Comparison of ENCODE assay signal across 12 cellular contexts in the genomic region with DNA sequence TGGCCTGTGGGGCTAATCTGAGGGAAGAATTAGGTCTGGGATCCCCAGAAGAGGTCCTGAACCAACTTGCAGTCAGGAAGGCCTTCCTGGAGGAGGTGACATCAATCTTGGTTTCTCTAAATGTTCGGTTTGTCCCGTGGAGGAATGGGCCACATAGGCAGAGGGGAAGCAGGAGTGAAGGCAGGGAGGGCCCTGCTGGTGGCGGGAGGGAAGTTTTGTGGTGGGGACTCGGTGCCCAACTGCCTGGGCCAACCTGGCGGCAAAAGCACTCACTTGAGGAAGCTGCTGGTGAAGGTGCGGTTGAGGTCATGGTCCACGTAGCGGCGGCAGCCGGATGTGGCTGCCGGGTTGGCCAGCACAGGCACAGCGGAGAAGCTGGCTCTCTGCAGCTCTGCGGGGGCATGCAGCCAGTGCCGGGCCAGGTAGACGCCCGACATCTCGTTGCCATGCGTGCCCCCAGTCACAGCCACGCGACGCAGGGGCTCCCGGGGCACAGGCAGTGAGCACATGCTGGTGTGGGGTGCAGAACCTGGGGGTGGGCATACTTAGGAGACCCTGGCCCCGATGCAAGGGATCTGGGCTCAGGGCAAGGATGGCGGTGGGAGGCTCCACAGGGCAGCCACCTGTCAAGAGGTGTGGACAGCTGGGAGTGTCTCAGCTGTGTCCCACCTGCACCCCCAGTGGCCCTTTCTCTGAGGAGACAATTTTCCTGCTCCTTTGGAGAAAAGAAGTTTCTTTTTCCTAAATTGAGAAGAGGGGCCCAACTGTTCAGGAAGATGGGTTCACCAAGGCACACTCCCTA. TPM values are rescaled to one million over a fixed set of nuclear protein-coding genes. Genes with fewer than 3 reads are reported as not detected.
DNase-seq lines count a peak whose midpoint lies in the region; ATAC-seq and TF ChIP-seq lines count a peak whose summit lies in the region.
"Had no signal": no experiment of that assay in that cellular context is flagged by ENCODE, and none has a peak within 500 bp of the region (broad histone marks: within the 10 kb centered on the region; RNA-seq: fewer than 3 reads in every experiment).

No MANE protein-coding gene starts in this region.

- peaks cover 36% of the 10 kb centered on the region for H3K4me1 ChIP-seq in MM.1S (ENCODE audit: low read length)
- no peaks in the 10 kb centered on the region for H3K4me1 ChIP-seq in osteoblast (ENCODE audit: insufficient read depth, low read length)
- H3K4me1 ChIP-seq: psoas muscle had no signal

- intact Hi-C loops in MCF 10A (cut with micrococcal nuclease) = no loop called here

- H3K4me3 Mint-ChIP-seq in activated T-helper 17 cell treated with anti-CD3 and anti-CD28 coated beads, Interleukin-2, amount 50 U/mL, for 72 hours = peak overlapping the region; percentile 71
- no peak overlapping the region for H3K4me3 Mint-ChIP-seq in MCF 10A (ENCODE audit: unreplicated experiment)

- H3K9ac ChIP-seq in MM.1S (ENCODE audit: low read length) = no peak overlapping the region

- peak overlapping the region; percentile 59 for H2AFZ ChIP-seq in MM.1S (ENCODE audit: low read length)
- H2AFZ ChIP-seq in osteoblast (ENCODE audit: low read length) = no peak overlapping the region

- DNase-seq in GM13976 (ENCODE audit: low spot score) = peak; percentile 65
- peak; percentile 84 for DNase-seq in MM.1S
- peak; percentile 69 for DNase-seq in osteoblast (ENCODE audit: insufficient read length, low spot score, missing footprints)
- DNase-seq in cerebellar cortex (ENCODE audit: low spot score) = no peak
- no peak for DNase-seq in MCF 10A (ENCODE audit: unreplicated experiment)
- no peak for DNase-seq in C1 segment of cervical spinal cord (lab: John Stamatoyannopoulos, UW)
- DNase-seq in cortex of kidney (lab: John Stamatoyannopoulos, UW) = no peak
- DNase-seq: psoas muscle had no signal

- H3K27me3 ChIP-seq in MM.1S (replicated peaks; ENCODE audit: insufficient read depth, low read length) = no peaks in the 10 kb centered on the region
- H3K27me3 ChIP-seq in osteoblast (ENCODE audit: insufficient read depth, low read length) = no peaks in the 10 kb centered on the region

- H3K9me3 ChIP-seq in MM.1S (replicated peaks; ENCODE audit: insufficient read depth, low read length) (no peaks in the 10 kb centered on the region), osteoblast (ENCODE audit: low read depth, low read length) (no peaks in the 10 kb centered on the region)
- H3K9me3 ChIP-seq: psoas muscle had no signal

- in situ Hi-C loops in GM13976 (cut with MboI; ENCODE audit: low sequenced_read_pairs, unreplicated experiment) = no loop called here

- H3K36me3 ChIP-seq in MM.1S (replicated peaks; ENCODE audit: insufficient read depth, low read length) = no peaks in the 10 kb centered on the region
- no peaks in the 10 kb centered on the region for H3K36me3 ChIP-seq in osteoblast (ENCODE audit: insufficient read depth, low read length)
- H3K36me3 ChIP-seq: heart left ventricle had no signal

- H3F3A ChIP-seq in MM.1S (ENCODE audit: insufficient read depth, low read length) = peaks cover 21% of the 10 kb centered on the region

- no TSS peak for BruUV-seq in MCF 10A (replicated peaks; lab: Mats Ljungman, UMichigan)

- H4K20me1 ChIP-seq in MM.1S (ENCODE audit: insufficient read depth, low read length) (no peaks in the 10 kb centered on the region), osteoblast (ENCODE audit: insufficient read depth, low read length) (no peaks in the 10 kb centered on the region)

- H3K79me2 ChIP-seq in MM.1S (ENCODE audit: low read length) = no peaks in the 10 kb centered on the region
- H3K79me2 ChIP-seq in osteoblast (ENCODE audit: insufficient read depth, low read length) = no peaks in the 10 kb centered on the region

- POLR2A ChIA-PET in MCF 10A (lab: Yijun Ruan, JAX) = no interaction called here

- H3K27ac ChIP-seq in MM.1S (ENCODE audit: low read length) (peak overlapping the region; percentile 1; the same call in 1 of the 2 replicates), osteoblast (ENCODE audit: low read depth, low read length) (no peak overlapping the region)
- H3K27ac ChIP-seq: heart left ventricle, psoas muscle, RWPE1 had no signal

- no peaks in the 10 kb centered on the region for H3K9me3 Mint-ChIP-seq in activated T-helper 17 cell treated with anti-CD3 and anti-CD28 coated beads, Interleukin-2, amount 50 U/mL, for 72 hours
- no peaks in the 10 kb centered on the region for H3K9me3 Mint-ChIP-seq in MCF 10A (ENCODE audit: unreplicated experiment)

- H3K4me3 ChIP-seq in MM.1S (ENCODE audit: low read length) (no peak overlapping the region), osteoblast (ENCODE audit: insufficient read depth, low read length) (no peak overlapping the region)
- H3K4me3 ChIP-seq: heart left ventricle, psoas muscle had no signal

- H3K27ac Mint-ChIP-seq in activated T-helper 17 cell treated with anti-CD3 and anti-CD28 coated beads, Interleukin-2, amount 50 U/mL, for 72 hours = peak overlapping the region; percentile 72
- H3K27ac Mint-ChIP-seq in MCF 10A (ENCODE audit: low read depth, unreplicated experiment) = no peak overlapping the region

- H3K36me3 Mint-ChIP-seq in activated T-helper 17 cell treated with anti-CD3 and anti-CD28 coated beads, Interleukin-2, amount 50 U/mL, for 72 hours (ENCODE audit: low read depth) = no peaks in the 10 kb centered on the region
- H3K36me3 Mint-ChIP-seq in MCF 10A (ENCODE audit: insufficient read depth, unreplicated experiment) = no peaks in the 10 kb centered on the region

- CTCF ChIA-PET in MCF 10A (lab: Yijun Ruan, JAX) = interaction anchor here (1.2 to 2.9 kb wide), 3 partner anchors 10 to 18 kb away, joined by 6 to 14 read pairs (median 7); no protein-coding TSS in a partner anchor

- H3K9me2 ChIP-seq in MM.1S (replicated peaks; ENCODE audit: insufficient read depth, low read length) = no peaks in the 10 kb centered on the region

- TF ChIP-seq CTCF in GM13976 (IDR thresholded peaks at IDR 0.05; ENCODE audit: borderline replicate concordance, control extremely low read depth, extremely low read depth, insufficient read depth, missing control alignments) = no peak
- TF ChIP-seq CTCF in MM.1S (IDR thresholded peaks at IDR 0.05; ENCODE audit: low read length) = no peak; the same call in 1 of the 2 replicates
- no peak for TF ChIP-seq CTCF in osteoblast (IDR thresholded peaks at IDR 0.05; ENCODE audit: extremely low read depth, low read depth, low read length)
- TF ChIP-seq CTCF in MCF 10A (IDR thresholded peaks at IDR 0.05; ENCODE audit: unreplicated experiment) = no peak

- H3K4me1 Mint-ChIP-seq in activated T-helper 17 cell treated with anti-CD3 and anti-CD28 coated beads, Interleukin-2, amount 50 U/mL, for 72 hours = peaks cover 8% of the 10 kb centered on the region
- H3K4me1 Mint-ChIP-seq in MCF 10A (ENCODE audit: insufficient read depth, unreplicated experiment) = no peaks in the 10 kb centered on the region

- no peaks in the 10 kb centered on the region for H3K27me3 Mint-ChIP-seq in activated T-helper 17 cell treated with anti-CD3 and anti-CD28 coated beads, Interleukin-2, amount 50 U/mL, for 72 hours
- H3K27me3 Mint-ChIP-seq in MCF 10A (ENCODE audit: insufficient read depth, unreplicated experiment) = no peaks in the 10 kb centered on the region

- ATAC-seq in activated T-helper 17 cell treated with anti-CD3 and anti-CD28 coated beads, Interleukin-2, amount 50 U/mL, for 72 hours (replicated peaks) = peak; percentile 67
- ATAC-seq: heart left ventricle, psoas muscle had no signal

- H3K4me2 ChIP-seq in MM.1S (ENCODE audit: low read depth, low read length) (peak overlapping the region; percentile 38), osteoblast (ENCODE audit: insufficient read depth, low read length) (no peak overlapping the region)

RNA-seq across cellular contexts. Expression of gene ACY3, which starts 3.8 kb away (rescaled TPM):
- total RNA-seq in activated T-helper 17 cell treated with anti-CD3 and anti-CD28 coated beads, Interleukin-2, amount 50 U/mL, for 72 hours = under 1 TPM in 1 of 2 donors, not detected in 1; 0.80 TPM
- total RNA-seq in osteoblast (under 0.01 and 0.29 TPM in 2 replicates), MCF 10A (2022) (not detected in 2 replicates)
- total RNA-seq: astrocyte, heart left ventricle, psoas muscle had no signal

RNA-seq across cellular contexts. Expression of gene TBX10, which starts 7.2 kb away (rescaled TPM):
- not detected for total RNA-seq in activated T-helper 17 cell treated with anti-CD3 and anti-CD28 coated beads, Interleukin-2, amount 50 U/mL, for 72 hours
- total RNA-seq in osteoblast = not detected in 2 replicates
- not detected in 2 replicates for total RNA-seq in MCF 10A (2022)
- total RNA-seq: astrocyte, psoas muscle had no signal

RNA-seq across cellular contexts. Expression of gene NUDT8, which starts 17.0 kb away (rescaled TPM):
- 10 to 100 TPM; 12.0 to 23.1 TPM for total RNA-seq in activated T-helper 17 cell treated with anti-CD3 and anti-CD28 coated beads, Interleukin-2, amount 50 U/mL, for 72 hours
- total RNA-seq in osteoblast (4.7 and 5.3 TPM in 2 replicates), MCF 10A (2022) (3.6 and 6.9 TPM in 2 replicates)

RNA-seq across cellular contexts. Expression of gene ALDH3B2, which starts 27.7 kb away (rescaled TPM):
- total RNA-seq in activated T-helper 17 cell treated with anti-CD3 and anti-CD28 coated beads, Interleukin-2, amount 50 U/mL, for 72 hours = not detected
- total RNA-seq in osteoblast = not detected in 2 replicates
- not detected in 2 replicates for total RNA-seq in MCF 10A (2022)
- total RNA-seq: astrocyte, heart left ventricle, psoas muscle had no signal

RNA-seq across cellular contexts. Expression of gene NDUFV1, which starts 40.0 kb away (rescaled TPM):
- total RNA-seq in activated T-helper 17 cell treated with anti-CD3 and anti-CD28 coated beads, Interleukin-2, amount 50 U/mL, for 72 hours = 100 to 1,000 TPM; 160 to 238 TPM
- total RNA-seq in osteoblast = 146 and 158 TPM in 2 replicates
- total RNA-seq in MCF 10A (2022) = 158 and 223 TPM in 2 replicates

Comparison
In these comparisons a context has a peak if more than half of its experiments do, and no peak if none do; other contexts are left out.
1. DNase-seq: peak in GM13976 (single experiment), MM.1S (single experiment) and osteoblast (single experiment); none in cerebellar cortex (single experiment), MCF 10A (single experiment), C1 segment of cervical spinal cord (0 of 14) and cortex of kidney (single experiment).